In the genomic region with DNA sequence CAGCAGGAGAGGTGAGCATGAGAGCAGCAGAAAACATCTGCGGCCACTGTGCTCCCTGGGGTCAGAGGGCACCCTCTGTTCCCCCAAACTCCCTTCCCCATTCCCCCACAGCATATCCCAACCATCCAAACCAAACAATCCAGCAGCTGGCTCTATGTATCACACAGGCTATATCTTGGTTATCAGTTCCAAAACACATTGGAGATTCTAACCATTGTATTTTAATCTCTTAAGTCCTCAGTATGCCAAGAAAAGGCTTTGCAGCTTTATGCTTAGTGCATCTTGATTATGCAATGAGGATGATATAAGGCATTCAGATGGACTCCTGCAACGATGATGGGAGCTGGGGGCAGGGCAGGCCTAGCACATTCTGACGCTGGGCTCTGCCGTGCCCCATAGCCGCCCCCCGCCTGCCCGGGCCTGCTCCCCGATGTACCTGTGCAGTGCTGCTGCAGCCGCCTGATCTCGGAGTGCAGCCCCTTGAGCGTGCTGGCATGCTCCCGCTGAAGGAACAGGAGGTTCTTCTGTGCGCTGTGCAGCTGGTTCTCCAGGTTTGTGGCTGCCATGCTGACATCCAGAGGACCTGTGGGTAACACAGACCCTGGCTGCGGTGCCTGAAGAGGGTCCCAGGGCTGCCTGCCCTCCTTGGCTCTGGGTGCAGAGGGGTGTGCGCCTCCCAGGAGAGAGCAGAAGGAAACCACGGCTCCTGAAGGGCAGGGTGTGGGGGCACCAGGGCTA, we compare ENCODE assay signal across 20 cellular contexts. TPM values are rescaled to one million over a fixed set of nuclear protein-coding genes. Genes with fewer than 3 reads are reported as not detected.
DNase-seq lines count a peak whose midpoint lies in the region; ATAC-seq and TF ChIP-seq lines count a peak whose summit lies in the region.
"Had no signal": no experiment of that assay in that cellular context is flagged by ENCODE, and none has a peak within 500 bp of the region (broad histone marks: within the 10 kb centered on the region; RNA-seq: fewer than 3 reads in every experiment).

No MANE protein-coding gene starts in this region.

- H3K27ac Mint-ChIP-seq in chondrocyte (ENCODE audit: unreplicated experiment): peak overlapping the region; percentile 78
- no peak overlapping the region for H3K27ac Mint-ChIP-seq in activated CD4-positive, alpha-beta memory T cell treated with anti-CD3 and anti-CD28 coated beads for 36 hours
- H3K27ac Mint-ChIP-seq: H9, memory B cell had no signal

- H3K27me3 ChIP-seq in ACC112 (ENCODE audit: insufficient read depth, low read length) (no peaks in the 10 kb centered on the region), mesenchymal stem cell (ENCODE audit: control insufficient read depth in 1 of 2, insufficient read depth in 1 of 2, low read length in 2 of 2) (no peaks in the 10 kb centered on the region)
- H3K27me3 ChIP-seq: tibial artery had no signal

- no peak overlapping the region for H3K9ac ChIP-seq in mesenchymal stem cell (ENCODE audit: low read length)

- H3K18ac ChIP-seq in mesenchymal stem cell (ENCODE audit: low read depth in 1 of 2, low read length in 2 of 2): no peak overlapping the region

- H3K79me1 ChIP-seq in mesenchymal stem cell (replicated peaks; ENCODE audit: low read length, poor library complexity, severe bottlenecking): peaks cover 34% of the 10 kb centered on the region

- H3K23ac ChIP-seq in mesenchymal stem cell (ENCODE audit: low read length in 2 of 2): no peak overlapping the region

- no peak overlapping the region for H2BK5ac ChIP-seq in mesenchymal stem cell (ENCODE audit: low read depth, low read length, poor library complexity, severe bottlenecking)

- H4K91ac ChIP-seq in mesenchymal stem cell (ENCODE audit: low read length): no peak overlapping the region

- intact Hi-C loops in activated CD4-positive, alpha-beta memory T cell treated with anti-CD3 and anti-CD28 coated beads for 36 hours (cut with micrococcal nuclease): no loop called here

- 95% methylated on average over 16 of the region's 16 CpGs for WGBS in mesenchymal stem cell

- no peak for ATAC-seq in SK-N-SH treated with all-trans-retinoic acid at 6 μM for 48 hours

- H2AFZ ChIP-seq in ACC112 (ENCODE audit: low read length, unreplicated experiment) (no peak overlapping the region), mesenchymal stem cell (ENCODE audit: low read depth, low read length) (no peak overlapping the region)

- H3K14ac ChIP-seq in mesenchymal stem cell (ENCODE audit: low read length in 2 of 2): no peak overlapping the region

- H3K9me3 ChIP-seq in KOPT-K1 (ENCODE audit: insufficient read depth, low read length, poor library complexity, severe bottlenecking) (no peaks in the 10 kb centered on the region), mesenchymal stem cell (ENCODE audit: control insufficient read depth, low read length) (peaks cover 9% of the 10 kb centered on the region)
- H3K9me3 ChIP-seq: tibial artery had no signal

- no peak overlapping the region for H2BK15ac ChIP-seq in mesenchymal stem cell (ENCODE audit: low read depth, poor library complexity, severe bottlenecking)

- H3K4me2 ChIP-seq in mesenchymal stem cell (ENCODE audit: low read length, poor library complexity, severe bottlenecking): peak overlapping the region; percentile 19

- peaks cover 52% of the 10 kb centered on the region for H3K4me1 Mint-ChIP-seq in chondrocyte (ENCODE audit: low read depth)
- H3K4me1 Mint-ChIP-seq in activated CD4-positive, alpha-beta memory T cell treated with anti-CD3 and anti-CD28 coated beads for 36 hours (ENCODE audit: low read depth): peaks cover 12% of the 10 kb centered on the region

- peaks cover 23% of the 10 kb centered on the region; the same call in 1 of the 2 replicates for H3K36me3 ChIP-seq in ACC112 (ENCODE audit: insufficient read depth, low read length)
- H3K36me3 ChIP-seq in KOPT-K1 (ENCODE audit: insufficient read depth, low read length): peaks cover 30% of the 10 kb centered on the region
- H3K36me3 ChIP-seq in mesenchymal stem cell (ENCODE audit: control insufficient read depth in 1 of 2, insufficient read depth in 2 of 2, low read depth in 1 of 2, low read length in 2 of 2): peaks cover 57 to 59% of the 10 kb centered on the region in 2 experiments

- no peak overlapping the region for H3K4ac ChIP-seq in mesenchymal stem cell (ENCODE audit: low read depth in 1 of 2, low read length in 2 of 2)

- H3K27ac ChIP-seq in ACC112 (ENCODE audit: low read depth, low read length) (peak overlapping the region; percentile 88), KOPT-K1 (ENCODE audit: low read depth, low read length, poor library complexity, severe bottlenecking) (peak overlapping the region; percentile 64), mesenchymal stem cell (ENCODE audit: low read length, poor library complexity, severe bottlenecking) (peak overlapping the region; percentile 48)

- CTCF ChIA-PET in activated CD4-positive, alpha-beta memory T cell treated with anti-CD3 and anti-CD28 coated beads for 36 hours (lab: Charles Lee): interaction anchor here (0.6 kb wide), 1 partner anchor 19 kb away, joined by 3 read pairs; no protein-coding TSS in a partner anchor

- H3K4me3 Mint-ChIP-seq in chondrocyte (ENCODE audit: unreplicated experiment): no peak overlapping the region
- no peak overlapping the region for H3K4me3 Mint-ChIP-seq in activated CD4-positive, alpha-beta memory T cell treated with anti-CD3 and anti-CD28 coated beads for 36 hours
- H3K4me3 Mint-ChIP-seq: H9, memory B cell, neural crest cell had no signal

- peak overlapping the region; percentile 21 for H4K8ac ChIP-seq in mesenchymal stem cell (ENCODE audit: low read length)

- POLR2A ChIA-PET in activated CD4-positive, alpha-beta memory T cell treated with anti-CD3 and anti-CD28 coated beads for 36 hours (lab: Charles Lee): no interaction called here

- no peak overlapping the region for H2BK12ac ChIP-seq in mesenchymal stem cell (ENCODE audit: low read length in 2 of 2)

- no peaks in the 10 kb centered on the region for H3K27me3 Mint-ChIP-seq in chondrocyte (ENCODE audit: low read depth)
- H3K27me3 Mint-ChIP-seq in activated CD4-positive, alpha-beta memory T cell treated with anti-CD3 and anti-CD28 coated beads for 36 hours: no peaks in the 10 kb centered on the region
- H3K27me3 Mint-ChIP-seq: memory B cell had no signal

- H3K4me1 ChIP-seq in ACC112 (ENCODE audit: control insufficient read depth, insufficient read depth, low read length, unreplicated experiment) (peaks cover 28% of the 10 kb centered on the region), mesenchymal stem cell (ENCODE audit: control insufficient read depth, insufficient read depth, low read depth, low read length) (peaks cover 21% of the 10 kb centered on the region)

- H3K4me3 ChIP-seq in ACC112 (ENCODE audit: low read depth, low read length) (peak overlapping the region; percentile 25; the same call in 1 of the 2 replicates), mesenchymal stem cell (ENCODE audit: insufficient read depth in 1 of 2, low read depth in 1 of 2, low read length in 2 of 2) (no peak overlapping the region)
- H3K4me3 ChIP-seq: tibial artery had no signal

- peaks cover 30% of the 10 kb centered on the region for H3K36me3 Mint-ChIP-seq in chondrocyte (ENCODE audit: low read depth)
- H3K36me3 Mint-ChIP-seq in activated CD4-positive, alpha-beta memory T cell treated with anti-CD3 and anti-CD28 coated beads for 36 hours: peaks cover 19% of the 10 kb centered on the region

- H2AK5ac ChIP-seq in mesenchymal stem cell (ENCODE audit: low read length, severe bottlenecking): peak overlapping the region; percentile 44

- TF ChIP-seq CTCF in chondrocyte (IDR thresholded peaks at IDR 0.05): no peak

- no peaks in the 10 kb centered on the region for H3K79me2 ChIP-seq in ACC112 (ENCODE audit: control insufficient read depth, insufficient read depth, low read length, unreplicated experiment)

- H2BK120ac ChIP-seq in mesenchymal stem cell (ENCODE audit: low read depth, low read length): no peak overlapping the region

- DNase-seq in chondrocyte (ENCODE audit: low spot score) (peak; percentile 87), mesenchymal stem cell (no peak), NCI-H1694 (lab: John Stamatoyannopoulos, UW) (no peak)
- DNase-seq in stimulated activated CD4-positive, alpha-beta T cell treated with anti-CD3 and anti-CD28 coated beads, Interleukin-4, amount 100 ng/mL, for 4 hours: no peak
- no peak for DNase-seq in activated CD4-positive, alpha-beta memory T cell treated with anti-CD3 and anti-CD28 coated beads for 36 hours
- DNase-seq: activated effector memory CD4-positive, alpha-beta T cell treated with Interleukin-2 at 50 U/mL for 16 hours; effector memory CD4-positive, alpha-beta T cell; GF-D8; H9; MV-4-11; NCI-H2107; right cardiac atrium; stimulated activated CD4-positive, alpha-beta T cell treated with anti-CD3 and anti-CD28 coated beads, Interleukin-2, amount 100 ng/mL, for 48 hours; SW 1271; tibial artery had no signal

- H3K9me3 Mint-ChIP-seq in chondrocyte (ENCODE audit: low read depth): peaks cover 4% of the 10 kb centered on the region
- peaks cover 8% of the 10 kb centered on the region for H3K9me3 Mint-ChIP-seq in activated CD4-positive, alpha-beta memory T cell treated with anti-CD3 and anti-CD28 coated beads for 36 hours
- H3K9me3 Mint-ChIP-seq: neural crest cell had no signal

TF ChIP-seq in SK-N-SH treated with all-trans-retinoic acid at 6 μM for 48 hours, 23 proteins besides CTCF, POLR2A, EP300 and RAD21 (continues in another document):
- TF ChIP-seq ISL1 (CRISPR knock-in tag; IDR thresholded peaks at IDR 0.05): no peak
- TF ChIP-seq GLIS3 (CRISPR knock-in tag; IDR thresholded peaks at IDR 0.05): no peak
- no peak for TF ChIP-seq CSRNP3 (CRISPR knock-in tag; IDR thresholded peaks at IDR 0.05)
- no peak for TF ChIP-seq CSDC2 (CRISPR knock-in tag; IDR thresholded peaks at IDR 0.05)

RNA-seq across cellular contexts. Expression of gene CCDC92, which starts 29.6 kb away (rescaled TPM):
- total RNA-seq in chondrocyte: 63.0 to 74.7 TPM (median 68.8 TPM) in 3 replicates
- polyA plus RNA-seq in mesenchymal stem cell (2013, experiment 1 of 2): 91.2 TPM
- polyA plus RNA-seq in mesenchymal stem cell (2013, experiment 2 of 2): 90.8 TPM
- 10 to 100 TPM; 11.4 to 11.7 TPM for total RNA-seq in activated CD4-positive, alpha-beta memory T cell treated with anti-CD3 and anti-CD28 coated beads for 36 hours

RNA-seq across cellular contexts. Expression of gene ZNF664, which starts 29.9 kb away (rescaled TPM):
- 86.7 to 99.8 TPM (median 88.0 TPM) in 3 replicates for total RNA-seq in chondrocyte
- 54.7 TPM for polyA plus RNA-seq in mesenchymal stem cell (2013, experiment 1 of 2)
- 55.2 TPM for polyA plus RNA-seq in mesenchymal stem cell (2013, experiment 2 of 2)
- 10 to 100 TPM; 53.2 to 56.9 TPM for total RNA-seq in activated CD4-positive, alpha-beta memory T cell treated with anti-CD3 and anti-CD28 coated beads for 36 hours
